1 cellular context compared by ENCODE assay signal in genomic region chr10:112379635-112380296, GRCh38.
TF ChIP-seq lines count a peak whose summit lies in the region.

No MANE protein-coding gene starts in this region.

TF ChIP-seq in HepG2, 621 proteins besides CTCF, POLR2A, EP300 and RAD21 (continued from another document and continues in another):
- TF ChIP-seq ZBTB43 (CRISPR knock-in tag; conservative IDR thresholded peaks at IDR 0.05) (no peak), ZNF747 (CRISPR knock-in tag; IDR thresholded peaks at IDR 0.05; ENCODE audit: borderline replicate concordance) (no peak), CBX1 (IDR thresholded peaks at IDR 0.05; ENCODE audit: low read depth) (no peak), TSC22D2 (CRISPR knock-in tag; IDR thresholded peaks at IDR 0.05; ENCODE audit: borderline replicate concordance) (no peak), ZBTB7A (CRISPR knock-in tag; IDR thresholded peaks at IDR 0.05) (no peak), CHCHD3 (CRISPR knock-in tag; IDR thresholded peaks at IDR 0.05) (no peak), FOXA3 (CRISPR knock-in tag; IDR thresholded peaks at IDR 0.05) (peak; percentile 34; the same call in 1 of the 2 replicates), NFIC (IDR thresholded peaks at IDR 0.05; ENCODE audit: low read length) (peak; percentile 74), ZBTB1 (CRISPR knock-in tag; IDR thresholded peaks at IDR 0.05; ENCODE audit: borderline replicate concordance) (no peak), SMAD1 (CRISPR knock-in tag; IDR thresholded peaks at IDR 0.05; ENCODE audit: borderline replicate concordance, low read depth) (no peak), KDM1A (CRISPR knock-in tag; IDR thresholded peaks at IDR 0.05) (0 out of 2 replicates have a peak, but pooled peaks have one; percentile 35), JUN (CRISPR knock-in tag; IDR thresholded peaks at IDR 0.05) (peak; percentile 84), MAX (IDR thresholded peaks at IDR 0.05) (peak; percentile 35; the same call in 1 of the 2 replicates), MAFK (conservative IDR thresholded peaks at IDR 0.05 in 1 of 2, IDR thresholded peaks at IDR 0.05 in 1 of 2; ENCODE audit: low read length in 2 of 2) (peak; percentile 42 to 53), ZSCAN12 (CRISPR knock-in tag; IDR thresholded peaks at IDR 0.05) (no peak), HMGXB3 (CRISPR knock-in tag; IDR thresholded peaks at IDR 0.05; ENCODE audit: borderline replicate concordance) (no peak), FOSL1 (CRISPR knock-in tag; IDR thresholded peaks at IDR 0.05; ENCODE audit: borderline replicate concordance) (peak; percentile 87), SMARCC2 (IDR thresholded peaks at IDR 0.05) (0 out of 2 replicates have a peak, but pooled peaks have one; percentile 65), NFYB (CRISPR knock-in tag; IDR thresholded peaks at IDR 0.05) (no peak), ZBTB37 (CRISPR knock-in tag; IDR thresholded peaks at IDR 0.05) (no peak), KAT7 (CRISPR knock-in tag; IDR thresholded peaks at IDR 0.05; ENCODE audit: borderline replicate concordance) (0 out of 2 replicates have a peak, but pooled peaks have one; percentile 38), FOSL2 (CRISPR knock-in tag; IDR thresholded peaks at IDR 0.05) (peak; percentile 98), SMARCE1 (IDR thresholded peaks at IDR 0.05; ENCODE audit: borderline replicate concordance) (peak; percentile 67; the same call in 1 of the 2 replicates), PHF21A (CRISPR knock-in tag; IDR thresholded peaks at IDR 0.05) (peak; percentile 59; the same call in 1 of the 2 replicates)
- TF ChIP-seq, protein P1, sequence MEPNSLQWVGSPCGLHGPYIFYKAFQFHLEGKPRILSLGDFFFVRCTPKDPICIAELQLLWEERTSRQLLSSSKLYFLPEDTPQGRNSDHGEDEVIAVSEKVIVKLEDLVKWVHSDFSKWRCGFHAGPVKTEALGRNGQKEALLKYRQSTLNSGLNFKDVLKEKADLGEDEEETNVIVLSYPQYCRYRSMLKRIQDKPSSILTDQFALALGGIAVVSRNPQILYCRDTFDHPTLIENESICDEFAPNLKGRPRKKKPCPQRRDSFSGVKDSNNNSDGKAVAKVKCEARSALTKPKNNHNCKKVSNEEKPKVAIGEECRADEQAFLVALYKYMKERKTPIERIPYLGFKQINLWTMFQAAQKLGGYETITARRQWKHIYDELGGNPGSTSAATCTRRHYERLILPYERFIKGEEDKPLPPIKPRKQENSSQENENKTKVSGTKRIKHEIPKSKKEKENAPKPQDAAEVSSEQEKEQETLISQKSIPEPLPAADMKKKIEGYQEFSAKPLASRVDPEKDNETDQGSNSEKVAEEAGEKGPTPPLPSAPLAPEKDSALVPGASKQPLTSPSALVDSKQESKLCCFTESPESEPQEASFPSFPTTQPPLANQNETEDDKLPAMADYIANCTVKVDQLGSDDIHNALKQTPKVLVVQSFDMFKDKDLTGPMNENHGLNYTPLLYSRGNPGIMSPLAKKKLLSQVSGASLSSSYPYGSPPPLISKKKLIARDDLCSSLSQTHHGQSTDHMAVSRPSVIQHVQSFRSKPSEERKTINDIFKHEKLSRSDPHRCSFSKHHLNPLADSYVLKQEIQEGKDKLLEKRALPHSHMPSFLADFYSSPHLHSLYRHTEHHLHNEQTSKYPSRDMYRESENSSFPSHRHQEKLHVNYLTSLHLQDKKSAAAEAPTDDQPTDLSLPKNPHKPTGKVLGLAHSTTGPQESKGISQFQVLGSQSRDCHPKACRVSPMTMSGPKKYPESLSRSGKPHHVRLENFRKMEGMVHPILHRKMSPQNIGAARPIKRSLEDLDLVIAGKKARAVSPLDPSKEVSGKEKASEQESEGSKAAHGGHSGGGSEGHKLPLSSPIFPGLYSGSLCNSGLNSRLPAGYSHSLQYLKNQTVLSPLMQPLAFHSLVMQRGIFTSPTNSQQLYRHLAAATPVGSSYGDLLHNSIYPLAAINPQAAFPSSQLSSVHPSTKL (CRISPR knock-in tag; IDR thresholded peaks at IDR 0.05) = peak; percentile 71; the same call in 1 of the 2 replicates
- TF ChIP-seq, protein P2, sequence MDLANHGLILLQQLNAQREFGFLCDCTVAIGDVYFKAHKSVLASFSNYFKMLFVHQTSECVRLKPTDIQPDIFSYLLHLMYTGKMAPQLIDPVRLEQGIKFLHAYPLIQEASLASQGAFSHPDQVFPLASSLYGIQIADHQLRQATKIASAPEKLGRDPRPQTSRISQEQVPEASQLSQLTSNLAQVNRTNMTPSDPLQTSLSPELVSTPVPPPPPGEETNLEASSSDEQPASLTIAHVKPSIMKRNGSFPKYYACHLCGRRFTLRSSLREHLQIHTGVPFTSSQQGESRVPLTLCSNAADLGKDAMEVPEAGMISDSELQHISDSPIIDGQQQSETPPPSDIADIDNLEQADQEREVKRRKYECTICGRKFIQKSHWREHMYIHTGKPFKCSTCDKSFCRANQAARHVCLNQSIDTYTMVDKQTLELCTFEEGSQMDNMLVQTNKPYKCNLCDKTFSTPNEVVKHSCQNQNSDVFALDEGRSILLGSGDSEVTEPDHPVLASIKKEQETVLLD (CRISPR knock-in tag; IDR thresholded peaks at IDR 0.05; ENCODE audit: low read depth) = no peak
- TF ChIP-seq, protein P3, sequence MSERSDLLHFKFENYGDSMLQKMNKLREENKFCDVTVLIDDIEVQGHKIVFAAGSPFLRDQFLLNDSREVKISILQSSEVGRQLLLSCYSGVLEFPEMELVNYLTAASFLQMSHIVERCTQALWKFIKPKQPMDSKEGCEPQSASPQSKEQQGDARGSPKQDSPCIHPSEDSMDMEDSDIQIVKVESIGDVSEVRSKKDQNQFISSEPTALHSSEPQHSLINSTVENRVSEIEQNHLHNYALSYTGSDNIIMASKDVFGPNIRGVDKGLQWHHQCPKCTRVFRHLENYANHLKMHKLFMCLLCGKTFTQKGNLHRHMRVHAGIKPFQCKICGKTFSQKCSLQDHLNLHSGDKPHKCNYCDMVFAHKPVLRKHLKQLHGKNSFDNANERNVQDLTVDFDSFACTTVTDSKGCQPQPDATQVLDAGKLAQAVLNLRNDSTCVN (CRISPR knock-in tag; IDR thresholded peaks at IDR 0.05; ENCODE audit: borderline replicate concordance) = no peak
- TF ChIP-seq, protein P4, sequence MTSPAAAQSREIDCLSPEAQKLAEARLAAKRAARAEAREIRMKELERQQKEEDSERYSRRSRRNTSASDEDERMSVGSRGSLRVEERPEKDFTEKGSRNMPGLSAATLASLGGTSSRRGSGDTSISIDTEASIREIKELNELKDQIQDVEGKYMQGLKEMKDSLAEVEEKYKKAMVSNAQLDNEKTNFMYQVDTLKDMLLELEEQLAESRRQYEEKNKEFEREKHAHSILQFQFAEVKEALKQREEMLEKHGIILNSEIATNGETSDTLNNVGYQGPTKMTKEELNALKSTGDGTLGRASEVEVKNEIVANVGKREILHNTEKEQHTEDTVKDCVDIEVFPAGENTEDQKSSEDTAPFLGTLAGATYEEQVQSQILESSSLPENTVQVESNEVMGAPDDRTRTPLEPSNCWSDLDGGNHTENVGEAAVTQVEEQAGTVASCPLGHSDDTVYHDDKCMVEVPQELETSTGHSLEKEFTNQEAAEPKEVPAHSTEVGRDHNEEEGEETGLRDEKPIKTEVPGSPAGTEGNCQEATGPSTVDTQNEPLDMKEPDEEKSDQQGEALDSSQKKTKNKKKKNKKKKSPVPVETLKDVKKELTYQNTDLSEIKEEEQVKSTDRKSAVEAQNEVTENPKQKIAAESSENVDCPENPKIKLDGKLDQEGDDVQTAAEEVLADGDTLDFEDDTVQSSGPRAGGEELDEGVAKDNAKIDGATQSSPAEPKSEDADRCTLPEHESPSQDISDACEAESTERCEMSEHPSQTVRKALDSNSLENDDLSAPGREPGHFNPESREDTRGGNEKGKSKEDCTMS (CRISPR knock-in tag; conservative IDR thresholded peaks at IDR 0.05) = no peak
- TF ChIP-seq, protein P5, sequence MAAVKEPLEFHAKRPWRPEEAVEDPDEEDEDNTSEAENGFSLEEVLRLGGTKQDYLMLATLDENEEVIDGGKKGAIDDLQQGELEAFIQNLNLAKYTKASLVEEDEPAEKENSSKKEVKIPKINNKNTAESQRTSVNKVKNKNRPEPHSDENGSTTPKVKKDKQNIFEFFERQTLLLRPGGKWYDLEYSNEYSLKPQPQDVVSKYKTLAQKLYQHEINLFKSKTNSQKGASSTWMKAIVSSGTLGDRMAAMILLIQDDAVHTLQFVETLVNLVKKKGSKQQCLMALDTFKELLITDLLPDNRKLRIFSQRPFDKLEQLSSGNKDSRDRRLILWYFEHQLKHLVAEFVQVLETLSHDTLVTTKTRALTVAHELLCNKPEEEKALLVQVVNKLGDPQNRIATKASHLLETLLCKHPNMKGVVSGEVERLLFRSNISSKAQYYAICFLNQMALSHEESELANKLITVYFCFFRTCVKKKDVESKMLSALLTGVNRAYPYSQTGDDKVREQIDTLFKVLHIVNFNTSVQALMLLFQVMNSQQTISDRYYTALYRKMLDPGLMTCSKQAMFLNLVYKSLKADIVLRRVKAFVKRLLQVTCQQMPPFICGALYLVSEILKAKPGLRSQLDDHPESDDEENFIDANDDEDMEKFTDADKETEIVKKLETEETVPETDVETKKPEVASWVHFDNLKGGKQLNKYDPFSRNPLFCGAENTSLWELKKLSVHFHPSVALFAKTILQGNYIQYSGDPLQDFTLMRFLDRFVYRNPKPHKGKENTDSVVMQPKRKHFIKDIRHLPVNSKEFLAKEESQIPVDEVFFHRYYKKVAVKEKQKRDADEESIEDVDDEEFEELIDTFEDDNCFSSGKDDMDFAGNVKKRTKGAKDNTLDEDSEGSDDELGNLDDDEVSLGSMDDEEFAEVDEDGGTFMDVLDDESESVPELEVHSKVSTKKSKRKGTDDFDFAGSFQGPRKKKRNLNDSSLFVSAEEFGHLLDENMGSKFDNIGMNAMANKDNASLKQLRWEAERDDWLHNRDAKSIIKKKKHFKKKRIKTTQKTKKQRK (IDR thresholded peaks at IDR 0.05; ENCODE audit: low read length) = no peak
